ENCODE assay signal across 8 cellular contexts in the genomic region with DNA sequence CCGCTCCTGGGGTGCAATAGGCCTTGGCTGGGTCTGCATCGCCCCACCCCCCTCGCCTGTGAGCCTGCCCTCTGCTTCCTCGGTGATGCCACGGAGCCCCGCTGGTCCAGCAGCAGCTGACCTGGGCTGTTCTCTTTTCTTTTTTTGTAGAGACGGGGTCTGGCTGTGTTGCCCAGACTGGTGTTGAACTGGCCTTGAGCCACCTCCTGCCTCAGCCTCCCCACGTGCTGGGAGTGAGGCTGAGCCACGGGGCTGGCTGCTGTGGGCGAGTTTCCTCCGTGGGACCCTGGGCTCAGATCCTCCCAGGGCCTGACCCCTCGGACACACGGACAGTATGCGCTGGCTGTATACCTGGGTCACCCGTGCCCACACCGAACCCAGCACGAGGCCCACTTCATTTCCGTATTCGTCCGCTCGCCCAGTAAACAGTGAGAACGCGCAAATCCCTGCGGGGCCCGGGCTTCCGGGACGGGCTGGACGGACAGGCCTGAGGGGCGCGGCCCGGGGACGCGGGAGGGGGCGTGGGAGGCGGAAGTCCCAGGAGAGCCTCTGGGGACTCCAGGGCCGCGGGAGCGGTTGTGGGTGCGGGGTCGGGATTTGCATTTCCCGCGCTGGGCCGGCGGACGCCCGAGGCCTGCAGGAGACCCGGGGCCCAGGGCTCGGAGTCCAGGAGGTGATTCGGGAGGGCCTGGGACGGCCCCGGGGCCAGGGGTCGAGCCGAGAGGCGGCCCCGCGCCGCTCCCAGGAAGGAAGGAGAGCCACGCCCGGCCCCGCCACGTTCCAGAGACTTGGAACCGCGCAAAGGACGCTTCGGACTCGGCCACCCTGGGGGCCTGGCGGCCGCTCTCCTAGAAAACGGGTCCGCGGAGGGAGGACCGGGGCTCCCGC. TPM values are rescaled to one million over a fixed set of nuclear protein-coding genes. Genes with fewer than 3 reads are reported as not detected.
A peak's percentile ranks its signal among the peaks of the same experiment; 100 is the strongest.
DNase-seq lines count a peak whose midpoint lies in the region; ATAC-seq and TF ChIP-seq lines count a peak whose summit lies in the region.

No MANE protein-coding gene starts in this region.

- H3K4me1 ChIP-seq in mononuclear cell (ENCODE audit: insufficient read depth, low read length) = peaks cover 58% of the 10 kb centered on the region

- DNase-seq in AG20443 (ENCODE audit: low spot score) = peak; percentile 76
- no peak for DNase-seq in central memory CD8-positive, alpha-beta T cell (ENCODE audit: low spot score in 2 of 2)
- no peak for DNase-seq in erythroblast (lab: John Stamatoyannopoulos, UW)
- no peak for DNase-seq in NOMO-1 treated with DMSO at 0.1 percent for 48 hours (lab: John Stamatoyannopoulos, UW; ENCODE audit: unreplicated experiment)
- DNase-seq in cerebellum (ENCODE audit: low spot score) = no peak

- H3K36me3 Mint-ChIP-seq in central memory CD8-positive, alpha-beta T cell (ENCODE audit: insufficient read depth) = peaks cover 4% of the 10 kb centered on the region

- H3K4me1 Mint-ChIP-seq in central memory CD8-positive, alpha-beta T cell = peaks cover 14% of the 10 kb centered on the region

- H3K9me3 ChIP-seq in mononuclear cell (ENCODE audit: low read depth, low read length) = no peaks in the 10 kb centered on the region

- ATAC-seq in GM21825 (IDR thresholded peaks at IDR 0.05; ENCODE audit: unreplicated experiment) (peak; percentile 66), HG02642 (IDR thresholded peaks at IDR 0.05; ENCODE audit: poor library complexity, unreplicated experiment) (no peak)
- ATAC-seq in central memory CD8-positive, alpha-beta T cell (replicated peaks; ENCODE audit: extremely low read depth, poor library complexity, severe bottlenecking) = no peak

- no peak for TF ChIP-seq POLR2A in erythroblast (IDR thresholded peaks at IDR 0.05; ENCODE audit: low read length)

- H3K27me3 ChIP-seq in mononuclear cell (ENCODE audit: insufficient read depth, low read length) = peaks cover 8% of the 10 kb centered on the region

- H3K9me3 Mint-ChIP-seq in central memory CD8-positive, alpha-beta T cell = no peaks in the 10 kb centered on the region

- peak overlapping the region; percentile 76 for H3K27ac Mint-ChIP-seq in central memory CD8-positive, alpha-beta T cell (ENCODE audit: low read depth)

- peak overlapping the region; percentile 33 for H3K4me3 ChIP-seq in mononuclear cell (ENCODE audit: low read length)

- H3K4me3 Mint-ChIP-seq in central memory CD8-positive, alpha-beta T cell = no peak overlapping the region

- peaks cover 12% of the 10 kb centered on the region for H3K27me3 Mint-ChIP-seq in central memory CD8-positive, alpha-beta T cell

RNA-seq across cellular contexts. Expression of a gene that starts 57.8 kb away (rescaled TPM):
- total RNA-seq in mononuclear cell (224 TPM), cerebellum (100 TPM)
